ENCODE assay signal across 30 cellular contexts in the genomic region with DNA sequence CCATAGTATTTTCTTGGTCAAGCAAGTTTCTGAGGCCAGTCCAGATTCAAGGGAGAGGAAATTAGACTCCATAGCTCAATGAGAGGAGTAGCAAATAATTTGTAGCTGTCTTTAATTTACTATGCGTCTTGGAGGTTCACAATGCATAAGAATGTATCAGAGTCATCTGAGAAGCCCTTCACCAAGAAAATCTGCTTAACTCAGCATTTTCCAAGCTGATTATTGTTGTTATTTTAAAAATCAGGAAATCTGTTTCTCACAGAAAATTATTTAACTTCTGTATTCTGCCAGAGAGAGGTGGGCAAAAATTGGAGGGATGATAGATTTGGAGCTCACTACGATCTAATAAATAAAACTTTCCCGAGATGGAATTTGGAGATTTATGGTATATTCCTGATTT.
"Had no signal": no experiment of that assay in that cellular context is flagged by ENCODE, and none has a peak within 500 bp of the region (broad histone marks: within the 10 kb centered on the region; RNA-seq: fewer than 3 reads in every experiment).

No MANE protein-coding gene starts in this region.

- H3K4me1 ChIP-seq: ascending aorta had no signal

- ATAC-seq: activated CD8-positive, alpha-beta T cell treated with anti-CD3 and anti-CD28 coated beads for 36 hours; activated naive CD8-positive, alpha-beta T cell treated with anti-CD3 and anti-CD28 coated beads, Interleukin-2, amount 50 U/mL, for 24 hours; activated T-cell treated with anti-CD3 and anti-CD28 coated beads, Interleukin-2, amount 50 U/mL, for 4 hours; activated T-cell treated with anti-CD3 and anti-CD28 coated beads, Interleukin-2, amount 50 U/mL, for 72 hours; activated T-helper 17 cell treated with anti-CD3 and anti-CD28 coated beads, Interleukin-2, amount 50 U/mL, for 72 hours had no signal

- H3K4me3 ChIP-seq: ascending aorta, cardiac muscle cell had no signal

- H3K27ac ChIP-seq: ascending aorta, cardiac muscle cell, VCaP had no signal

- H3K36me3 ChIP-seq: ascending aorta, cardiac muscle cell had no signal

- H3K9me3 ChIP-seq: ascending aorta had no signal

- FAIRE-seq: TTC549 had no signal

- H3K27me3 ChIP-seq: ascending aorta had no signal

- DNase-seq: activated B cell treated with CpG ODN at 0.5 μM for 24 hours; activated CD4-positive, alpha-beta memory T cell treated with anti-CD3 and anti-CD28 coated beads for 36 hours; activated CD4-positive, alpha-beta T cell treated with anti-CD3 and anti-CD28 coated beads for 4 hours; activated CD4-positive, alpha-beta T cell treated with anti-CD3 and anti-CD28 coated beads, Interleukin-2, amount 10 ng/mL, durations not matched to agents 24 days and 14 days; activated CD4-positive, alpha-beta T cell treated with anti-CD3 and anti-CD28 coated beads, Interleukin-2, amount 50 U/mL, for 1 hour; activated CD4-positive, alpha-beta T cell treated with anti-CD3 and anti-CD28 coated beads, Interleukin-2, amount 50 U/mL, for 4 hours; activated CD4-positive, CD25-positive, alpha-beta regulatory T cell treated with anti-CD3 and anti-CD28 coated beads, Interleukin-2, amount 50 U/mL, for 72 hours; activated CD8-positive, alpha-beta memory T cell treated with anti-CD3 and anti-CD28 coated beads, Interleukin-2, amount 50 U/mL, for 4 hours; activated CD8-positive, alpha-beta T cell treated with anti-CD3 and anti-CD28 coated beads for 36 hours; activated effector memory CD4-positive, alpha-beta T cell treated with anti-CD3 and anti-CD28 coated beads, Interleukin-2, amount 50 U/mL, for 16 hours; activated gamma-delta T cell treated with Interleukin-2 at 50 U/mL for 16 hours; activated naive CD4-positive, alpha-beta T cell; activated naive CD4-positive, alpha-beta T cell treated with anti-CD3 and anti-CD28 coated beads for 36 hours; activated naive CD8-positive, alpha-beta T cell treated with anti-CD3 and anti-CD28 coated beads, Interleukin-2, amount 10 ng/mL, durations not matched to agents 7 days and 5 days; activated naive CD8-positive, alpha-beta T cell treated with anti-CD3 and anti-CD28 coated beads, Interleukin-2, amount 50 U/mL, for 24 hours; activated T-cell treated with anti-CD3 and anti-CD28 coated beads for 4 hours; activated T-cell treated with anti-CD3 and anti-CD28 coated beads, Interleukin-2, amount 50 U/mL, for 1 hour; activated T-cell treated with anti-CD3 and anti-CD28 coated beads, Interleukin-2, amount 50 U/mL, for 4 hours; activated T-cell treated with anti-CD3 and anti-CD28 coated beads, Interleukin-2, amount 50 U/mL, for 72 hours; amygdala; anterior cingulate cortex; caudate nucleus; cerebellar nuclear complex; T-helper 2 cell; T-helper 9 cell had no signal
